ENCODE assay signal across 18 cellular contexts in genomic region chr1:225601902-225602589, GRCh38. TPM values are rescaled to one million over a fixed set of nuclear protein-coding genes. Genes with fewer than 3 reads are reported as not detected.
DNase-seq lines count a peak whose midpoint lies in the region; ATAC-seq and TF ChIP-seq lines count a peak whose summit lies in the region.
"Had no signal": no experiment of that assay in that cellular context is flagged by ENCODE, and none has a peak within 500 bp of the region (broad histone marks: within the 10 kb centered on the region; RNA-seq: fewer than 3 reads in every experiment).

No MANE protein-coding gene starts in this region.

- peak overlapping the region; percentile 80 for H3K27ac ChIP-seq in cardiac muscle cell
- H3K27ac ChIP-seq in right atrium auricular region: peak overlapping the region in 1 of 2 donors; percentile 38
- peak overlapping the region; percentile 2 to 3 for H3K27ac ChIP-seq in ascending aorta
- H3K27ac ChIP-seq in transverse colon: peak overlapping the region in 3 of 4 donors; percentile 3 to 57 (median 16)
- H3K27ac ChIP-seq: C4-2B had no signal

- H3K4me3 Mint-ChIP-seq in osteocyte (ENCODE audit: unreplicated experiment): no peak overlapping the region

- no peak overlapping the region for H3K4me3 ChIP-seq in cardiac muscle cell
- no peak overlapping the region for H3K4me3 ChIP-seq in right atrium auricular region
- no peak overlapping the region for H3K4me3 ChIP-seq in ascending aorta
- no peak overlapping the region for H3K4me3 ChIP-seq in transverse colon

- TF ChIP-seq POLR2A in transverse colon (IDR thresholded peaks at IDR 0.05): no peak

- DNase-seq in cardiac muscle cell (ENCODE audit: low read depth in 1 of 2, low spot score in 1 of 2) (no peak), right atrium auricular region (ENCODE audit: low spot score) (no peak), ascending aorta (ENCODE audit: low spot score in 2 of 2) (no peak), osteocyte (ENCODE audit: extremely low spot score, unreplicated experiment) (no peak), transverse colon (no peak), NOMO-1 treated with dmso at 0.1 percent for 144 hours (lab: John Stamatoyannopoulos, UW; ENCODE audit: unreplicated experiment) (no peak), MV-4-11 (lab: John Stamatoyannopoulos, UW) (no peak)
- DNase-seq: activated CD4-positive, alpha-beta T cell treated with anti-CD3 and anti-CD28 coated beads for 48 hours; foreskin melanocyte; GDM1; KBM-7; NCI-H1105; NCI-H2081 treated with DMSO at 0.1 percent for 48 hours; retina; stimulated activated naive CD4-positive, alpha-beta T cell; trophoblast cell had no signal

- ATAC-seq in SK-N-SH treated with all-trans-retinoic acid at 6 μM for 48 hours: no peak

- no peak for TF ChIP-seq EP300 in transverse colon (IDR thresholded peaks at IDR 0.05; ENCODE audit: low read depth)

- peaks cover 12% of the 10 kb centered on the region for H3K36me3 Mint-ChIP-seq in osteocyte (ENCODE audit: unreplicated experiment)

- intact Hi-C loops in ascending aorta (cut with DNase I): no loop called here
- intact Hi-C loops in transverse colon (cut with DNase I; ENCODE audit: low total_unique reads): no loop called here

- H3K27ac Mint-ChIP-seq in osteocyte (ENCODE audit: unreplicated experiment): peak overlapping the region; percentile 91

- H3K36me3 ChIP-seq in cardiac muscle cell (no peaks in the 10 kb centered on the region), right atrium auricular region (no peaks in the 10 kb centered on the region), ascending aorta (no peaks in the 10 kb centered on the region), transverse colon (no peaks in the 10 kb centered on the region)

- no peaks in the 10 kb centered on the region for H3K9me3 ChIP-seq in cardiac muscle cell (ENCODE audit: low read depth)
- H3K9me3 ChIP-seq in right atrium auricular region: peaks cover 0 to 4% of the 10 kb centered on the region in 2 donors
- no peaks in the 10 kb centered on the region for H3K9me3 ChIP-seq in ascending aorta
- H3K9me3 ChIP-seq in transverse colon: no peaks in the 10 kb centered on the region

- 55 to 72% methylated on average over 3 of the region's 3 CpGs for WGBS in transverse colon (ENCODE audit: low coverage in 1 of 2), 2 donors

- in situ Hi-C loops in transverse colon (cut with MboI; ENCODE audit: low pct_ligation_motif_present in 1 of 4, low pct_unique_long_range_greater_than_20kb in 1 of 4, low sequenced_read_pairs in 3 of 4): no loop called here

- H3K4me1 ChIP-seq in cardiac muscle cell (ENCODE audit: low read depth) (peaks cover 29% of the 10 kb centered on the region), right atrium auricular region (peaks cover 0 to 28% of the 10 kb centered on the region in 2 donors), ascending aorta (peaks cover 0 to 21% of the 10 kb centered on the region in 2 donors), transverse colon (peaks cover 0 to 20% (median 2%) of the 10 kb centered on the region in 4 donors)

- peaks cover 73% of the 10 kb centered on the region for H3K4me1 Mint-ChIP-seq in osteocyte (ENCODE audit: unreplicated experiment)

- no peaks in the 10 kb centered on the region for H3K9me3 Mint-ChIP-seq in osteocyte (ENCODE audit: unreplicated experiment)

- H3K27me3 Mint-ChIP-seq in osteocyte (ENCODE audit: unreplicated experiment): no peaks in the 10 kb centered on the region

- no peaks in the 10 kb centered on the region for H3K27me3 ChIP-seq in cardiac muscle cell
- H3K27me3 ChIP-seq in right atrium auricular region: no peaks in the 10 kb centered on the region
- no peaks in the 10 kb centered on the region for H3K27me3 ChIP-seq in ascending aorta
- no peaks in the 10 kb centered on the region for H3K27me3 ChIP-seq in transverse colon

- no peak for TF ChIP-seq CTCF in cardiac muscle cell (IDR thresholded peaks at IDR 0.05; ENCODE audit: low read depth, low read length)
- no peak for TF ChIP-seq CTCF in right atrium auricular region (IDR thresholded peaks at IDR 0.05)
- no peak for TF ChIP-seq CTCF in ascending aorta (IDR thresholded peaks at IDR 0.05)
- no peak for TF ChIP-seq CTCF in osteocyte (IDR thresholded peaks at IDR 0.05)
- TF ChIP-seq CTCF in transverse colon (IDR thresholded peaks at IDR 0.05): no peak

TF ChIP-seq in SK-N-SH treated with all-trans-retinoic acid at 6 μM for 48 hours, 23 proteins besides CTCF, POLR2A, EP300 and RAD21:
- TF ChIP-seq ISL1 (CRISPR knock-in tag; IDR thresholded peaks at IDR 0.05) (no peak), BACH2 (CRISPR knock-in tag; IDR thresholded peaks at IDR 0.05; ENCODE audit: borderline replicate concordance) (no peak), CSRNP3 (CRISPR knock-in tag; IDR thresholded peaks at IDR 0.05) (no peak), PPARA (CRISPR knock-in tag; IDR thresholded peaks at IDR 0.05; ENCODE audit: borderline replicate concordance) (no peak), ARNTL (CRISPR knock-in tag; IDR thresholded peaks at IDR 0.05; ENCODE audit: borderline replicate concordance, low read depth) (no peak), TCF4 (CRISPR knock-in tag; IDR thresholded peaks at IDR 0.05; ENCODE audit: borderline replicate concordance) (no peak), CSDC2 (CRISPR knock-in tag; IDR thresholded peaks at IDR 0.05) (no peak), POU6F1 (CRISPR knock-in tag; IDR thresholded peaks at IDR 0.05; ENCODE audit: borderline replicate concordance, low read depth) (no peak), GLIS3 (CRISPR knock-in tag; IDR thresholded peaks at IDR 0.05) (no peak), ZNF8 (CRISPR knock-in tag; IDR thresholded peaks at IDR 0.05) (no peak)

RNA-seq across cellular contexts. Expression of gene ENAH, which starts 50.9 kb away (rescaled TPM):
- total RNA-seq in cardiac muscle cell: 50.8 and 124 TPM in 2 replicates
- polyA plus RNA-seq in cardiac muscle cell: 46.4 and 66.6 TPM in 2 replicates
- 10 to 100 TPM; 50.5 to 59.5 TPM for total RNA-seq in right atrium auricular region
- 103 TPM for total RNA-seq in ascending aorta
- total RNA-seq in osteocyte: 232 and 233 TPM in 2 replicates
- 100 to 1,000 TPM in 1 of 4 donors, 10 to 100 TPM in 3; 14.7 to 140 (median 33.9) TPM for total RNA-seq in transverse colon
